In genomic region chr7:43868181-43868580, GRCh38 we compare ENCODE assay signal across 10 cellular contexts. TPM values are rescaled to one million over a fixed set of nuclear protein-coding genes. Genes with fewer than 3 reads are reported as not detected.
A peak's percentile ranks its signal among the peaks of the same experiment; 100 is the strongest.
DNase-seq lines count a peak whose midpoint lies in the region; ATAC-seq and TF ChIP-seq lines count a peak whose summit lies in the region.
"Had no signal": no experiment of that assay in that cellular context is flagged by ENCODE, and none has a peak within 500 bp of the region (broad histone marks: within the 10 kb centered on the region; RNA-seq: fewer than 3 reads in every experiment).

No MANE protein-coding gene starts in this region.

- H3K9me3 Mint-ChIP-seq in activated CD4-positive, alpha-beta T cell treated with anti-CD3 and anti-CD28 coated beads for 36 hours (ENCODE audit: low read depth), result peaks cover 2% of the 10 kb centered on the region
- H3K9me3 Mint-ChIP-seq in WTC11 (peaks cover 8% of the 10 kb centered on the region), glutamatergic neuron (ENCODE audit: unreplicated experiment) (peaks cover 7% of the 10 kb centered on the region)
- no peaks in the 10 kb centered on the region for H3K9me3 Mint-ChIP-seq in stimulated activated effector memory CD8-positive, alpha-beta T cell treated with anti-CD3 and anti-CD28 coated beads, Interleukin-12 subunit alpha, Interleukin-12 subunit beta, amount 100 ng/mL, for 72 hours

- H3K27me3 Mint-ChIP-seq in activated CD4-positive, alpha-beta T cell treated with anti-CD3 and anti-CD28 coated beads for 36 hours, result no peaks in the 10 kb centered on the region
- H3K27me3 Mint-ChIP-seq in WTC11 (ENCODE audit: low read depth) (peaks cover 2% of the 10 kb centered on the region; the same call in 1 of the 2 replicates), glutamatergic neuron (ENCODE audit: unreplicated experiment) (peaks cover 8% of the 10 kb centered on the region)

- TF ChIP-seq CTCF in WTC11 (IDR thresholded peaks at IDR 0.05) (no peak), glutamatergic neuron (IDR thresholded peaks at IDR 0.05; ENCODE audit: partially characterized antibody, unreplicated experiment) (no peak)

- POLR2A ChIA-PET in activated CD4-positive, alpha-beta T cell treated with anti-CD3 and anti-CD28 coated beads for 36 hours (lab: Charles Lee), result interaction anchor here (0.7 kb wide), 2 partner anchors 24 to 36 kb away, joined by 3 read pairs; no protein-coding TSS in a partner anchor
- POLR2A ChIA-PET in WTC11 (lab: Charles Lee), result interaction anchor here (0.6 kb wide), 1 partner anchor 121 kb away, joined by 4 read pairs; no protein-coding TSS in a partner anchor

- H3K4me1 Mint-ChIP-seq in activated CD4-positive, alpha-beta T cell treated with anti-CD3 and anti-CD28 coated beads for 36 hours, result peaks cover 33% of the 10 kb centered on the region
- peaks cover 39% of the 10 kb centered on the region for H3K4me1 Mint-ChIP-seq in WTC11
- H3K4me1 Mint-ChIP-seq in glutamatergic neuron (ENCODE audit: low read depth, unreplicated experiment), result peaks cover 12% of the 10 kb centered on the region
- peaks cover 35% of the 10 kb centered on the region for H3K4me1 Mint-ChIP-seq in stimulated activated effector memory CD8-positive, alpha-beta T cell treated with anti-CD3 and anti-CD28 coated beads, Interleukin-12 subunit alpha, Interleukin-12 subunit beta, amount 100 ng/mL, for 72 hours

- H3K27ac Mint-ChIP-seq in activated CD4-positive, alpha-beta T cell treated with anti-CD3 and anti-CD28 coated beads for 36 hours, result no peak overlapping the region
- no peak overlapping the region; the same call in 1 of the 2 replicates for H3K27ac Mint-ChIP-seq in WTC11
- H3K27ac Mint-ChIP-seq in glutamatergic neuron (ENCODE audit: unreplicated experiment), result no peak overlapping the region
- H3K27ac Mint-ChIP-seq in stimulated activated effector memory CD8-positive, alpha-beta T cell treated with anti-CD3 and anti-CD28 coated beads, Interleukin-12 subunit alpha, Interleukin-12 subunit beta, amount 100 ng/mL, for 72 hours, result peak overlapping the region; percentile 95

- CTCF ChIA-PET in activated CD4-positive, alpha-beta T cell treated with anti-CD3 and anti-CD28 coated beads for 36 hours (lab: Charles Lee), result interaction anchor here (1.2 to 1.4 kb wide), 2 partner anchors 11 to 105 kb away, joined by 3 to 4 read pairs; no protein-coding TSS in a partner anchor
- CTCF ChIA-PET in WTC11 (lab: Charles Lee), result interaction anchor here (2.3 kb wide), 1 partner anchor 286 kb away, joined by 13 read pairs; the partner anchor contains the start of gene STK17A

- no peak for ATAC-seq in activated CD4-positive, alpha-beta T cell treated with anti-CD3 and anti-CD28 coated beads for 36 hours
- no peak for ATAC-seq in WTC11
- no peak for ATAC-seq in stimulated activated effector memory CD8-positive, alpha-beta T cell treated with anti-CD3 and anti-CD28 coated beads, Interleukin-12 subunit alpha, Interleukin-12 subunit beta, amount 100 ng/mL, for 72 hours

- H3K4me3 Mint-ChIP-seq in activated CD4-positive, alpha-beta T cell treated with anti-CD3 and anti-CD28 coated beads for 36 hours, result peak overlapping the region; percentile 83
- H3K4me3 Mint-ChIP-seq in WTC11 (peak overlapping the region; percentile 89), glutamatergic neuron (ENCODE audit: unreplicated experiment) (peak overlapping the region; percentile 96)
- H3K4me3 Mint-ChIP-seq in stimulated activated effector memory CD8-positive, alpha-beta T cell treated with anti-CD3 and anti-CD28 coated beads, Interleukin-12 subunit alpha, Interleukin-12 subunit beta, amount 100 ng/mL, for 72 hours, result peak overlapping the region; percentile 93

- intact Hi-C loops in activated CD4-positive, alpha-beta T cell treated with anti-CD3 and anti-CD28 coated beads for 36 hours (cut with DNase I, micrococcal nuclease), result loop anchor here (2.0 to 10.0 kb wide), 3 partner anchors 39 to 933 kb away; partner anchors contain the start of genes MRPL32 (in 1 of the 2), PSMA2 (in 1 of the 2), UBE2D4 (in 1 of the 2) and URGCP (in 1 of the 2)

- peaks cover 24% of the 10 kb centered on the region for H3K36me3 Mint-ChIP-seq in activated CD4-positive, alpha-beta T cell treated with anti-CD3 and anti-CD28 coated beads for 36 hours (ENCODE audit: low read depth)
- H3K36me3 Mint-ChIP-seq in WTC11 (peaks cover 26% of the 10 kb centered on the region), glutamatergic neuron (ENCODE audit: unreplicated experiment) (no peaks in the 10 kb centered on the region)
- peaks cover 34% of the 10 kb centered on the region for H3K36me3 Mint-ChIP-seq in stimulated activated effector memory CD8-positive, alpha-beta T cell treated with anti-CD3 and anti-CD28 coated beads, Interleukin-12 subunit alpha, Interleukin-12 subunit beta, amount 100 ng/mL, for 72 hours

- no peak for DNase-seq in activated CD4-positive, alpha-beta T cell treated with anti-CD3 and anti-CD28 coated beads for 36 hours
- no peak for DNase-seq in activated CD4-positive, alpha-beta T cell treated with anti-CD3 and anti-CD28 coated beads, Interleukin-2, amount 50 U/mL, for 4 hours
- no peak for DNase-seq in WTC11 (ENCODE audit: low spot score)
- no peak for DNase-seq in glutamatergic neuron
- no peak for DNase-seq in stimulated activated effector memory CD8-positive, alpha-beta T cell treated with anti-CD3 and anti-CD28 coated beads, Interleukin-12 subunit alpha, Interleukin-12 subunit beta, amount 100 ng/mL, for 72 hours (ENCODE audit: low spot score in 2 of 2)
- DNase-seq in NCI-H2196 treated with DMSO at 0.1 percent for 48 hours (lab: John Stamatoyannopoulos, UW; ENCODE audit: unreplicated experiment), result no peak
- DNase-seq in NCI-H510A treated with DMSO at 0.1 percent for 48 hours (lab: John Stamatoyannopoulos, UW), result no peak
- DNase-seq in activated CD8-positive, alpha-beta memory T cell treated with anti-CD3 and anti-CD28 coated beads, Interleukin-2, amount 50 U/mL, for 4 hours, result no peak
- DNase-seq: activated CD8-positive, alpha-beta memory T cell treated with anti-CD3 and anti-CD28 coated beads, Interleukin-2, amount 50 U/mL, for 48 hours; midbrain had no signal

TF ChIP-seq in WTC11, 78 proteins besides CTCF, POLR2A, EP300 and RAD21:
- TF ChIP-seq ZNF671 (CRISPR knock-in tag; IDR thresholded peaks at IDR 0.05) (no peak), NR2C2 (CRISPR knock-in tag; IDR thresholded peaks at IDR 0.05) (no peak), JAZF1 (CRISPR knock-in tag; IDR thresholded peaks at IDR 0.05) (no peak), HMGA2 (CRISPR knock-in tag; IDR thresholded peaks at IDR 0.05) (no peak), ATF1 (CRISPR knock-in tag; IDR thresholded peaks at IDR 0.05) (no peak), USF2 (CRISPR knock-in tag; IDR thresholded peaks at IDR 0.05) (no peak), FOXK1 (CRISPR knock-in tag; IDR thresholded peaks at IDR 0.05) (no peak)

RNA-seq across cellular contexts. Expression of gene MRPS24, which starts 1.1 kb away (rescaled TPM):
- 100 to 1,000 TPM; 121 to 149 TPM for total RNA-seq in activated CD4-positive, alpha-beta T cell treated with anti-CD3 and anti-CD28 coated beads for 36 hours
- total RNA-seq in WTC11 (2021) (132 to 141 TPM (median 135 TPM) in 3 replicates), glutamatergic neuron (ENCODE audit: unreplicated experiment) (60.8 TPM)

RNA-seq across cellular contexts. Expression of gene URGCP, which starts 38.2 kb away (rescaled TPM):
- 10 to 100 TPM; 22.2 to 23.0 TPM for total RNA-seq in activated CD4-positive, alpha-beta T cell treated with anti-CD3 and anti-CD28 coated beads for 36 hours
- total RNA-seq in WTC11 (2021) (18.3 to 20.2 TPM (median 19.5 TPM) in 3 replicates), glutamatergic neuron (ENCODE audit: unreplicated experiment) (17.8 TPM)

RNA-seq across cellular contexts. Expression of gene UBE2D4, which starts 58.1 kb away (rescaled TPM):
- 10 to 100 TPM; 10.1 to 10.7 TPM for total RNA-seq in activated CD4-positive, alpha-beta T cell treated with anti-CD3 and anti-CD28 coated beads for 36 hours
- total RNA-seq in WTC11 (2021) (2.4 to 4.1 TPM (median 3.9 TPM) in 3 replicates), glutamatergic neuron (ENCODE audit: unreplicated experiment) (10.1 TPM)
